1 cellular context compared by ENCODE assay signal in genomic region chr5:90131734-90132133, GRCh38.
TF ChIP-seq lines count a peak whose summit lies in the region.

No MANE protein-coding gene starts in this region.

TF ChIP-seq in GM12878, 131 proteins besides CTCF, POLR2A, EP300 and RAD21 (continued from another document and continues in another):
- TF ChIP-seq ZBTB33 (IDR thresholded peaks at IDR 0.05), result no peak
- TF ChIP-seq YBX1 (IDR thresholded peaks at IDR 0.05), result no peak
- TF ChIP-seq IRF4 (IDR thresholded peaks at IDR 0.05; ENCODE audit: low read depth, low read length), result peak; percentile 40; the same call in 1 of the 2 replicates
- TF ChIP-seq MEF2B (IDR thresholded peaks at IDR 0.05; ENCODE audit: partially characterized antibody, poor library complexity, severe bottlenecking), result no peak
- TF ChIP-seq NKRF (conservative IDR thresholded peaks at IDR 0.05), result no peak
- TF ChIP-seq KAT2A (conservative IDR thresholded peaks at IDR 0.05; ENCODE audit: control insufficient read depth, low read depth, low read length), result no peak
- TF ChIP-seq RUNX3 (IDR thresholded peaks at IDR 0.05; ENCODE audit: low read length), result peak; percentile 28; the same call in 1 of the 2 replicates
- TF ChIP-seq KDM1A (IDR thresholded peaks at IDR 0.05; ENCODE audit: borderline replicate concordance), result no peak
- TF ChIP-seq, protein P1, sequence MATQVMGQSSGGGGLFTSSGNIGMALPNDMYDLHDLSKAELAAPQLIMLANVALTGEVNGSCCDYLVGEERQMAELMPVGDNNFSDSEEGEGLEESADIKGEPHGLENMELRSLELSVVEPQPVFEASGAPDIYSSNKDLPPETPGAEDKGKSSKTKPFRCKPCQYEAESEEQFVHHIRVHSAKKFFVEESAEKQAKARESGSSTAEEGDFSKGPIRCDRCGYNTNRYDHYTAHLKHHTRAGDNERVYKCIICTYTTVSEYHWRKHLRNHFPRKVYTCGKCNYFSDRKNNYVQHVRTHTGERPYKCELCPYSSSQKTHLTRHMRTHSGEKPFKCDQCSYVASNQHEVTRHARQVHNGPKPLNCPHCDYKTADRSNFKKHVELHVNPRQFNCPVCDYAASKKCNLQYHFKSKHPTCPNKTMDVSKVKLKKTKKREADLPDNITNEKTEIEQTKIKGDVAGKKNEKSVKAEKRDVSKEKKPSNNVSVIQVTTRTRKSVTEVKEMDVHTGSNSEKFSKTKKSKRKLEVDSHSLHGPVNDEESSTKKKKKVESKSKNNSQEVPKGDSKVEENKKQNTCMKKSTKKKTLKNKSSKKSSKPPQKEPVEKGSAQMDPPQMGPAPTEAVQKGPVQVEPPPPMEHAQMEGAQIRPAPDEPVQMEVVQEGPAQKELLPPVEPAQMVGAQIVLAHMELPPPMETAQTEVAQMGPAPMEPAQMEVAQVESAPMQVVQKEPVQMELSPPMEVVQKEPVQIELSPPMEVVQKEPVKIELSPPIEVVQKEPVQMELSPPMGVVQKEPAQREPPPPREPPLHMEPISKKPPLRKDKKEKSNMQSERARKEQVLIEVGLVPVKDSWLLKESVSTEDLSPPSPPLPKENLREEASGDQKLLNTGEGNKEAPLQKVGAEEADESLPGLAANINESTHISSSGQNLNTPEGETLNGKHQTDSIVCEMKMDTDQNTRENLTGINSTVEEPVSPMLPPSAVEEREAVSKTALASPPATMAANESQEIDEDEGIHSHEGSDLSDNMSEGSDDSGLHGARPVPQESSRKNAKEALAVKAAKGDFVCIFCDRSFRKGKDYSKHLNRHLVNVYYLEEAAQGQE (IDR thresholded peaks at IDR 0.05; ENCODE audit: low read depth, low read length), result no peak
- no peak for TF ChIP-seq NRF1 (conservative IDR thresholded peaks at IDR 0.05; ENCODE audit: low read depth, low read length)
- TF ChIP-seq GABPA (IDR thresholded peaks at IDR 0.05; ENCODE audit: low read depth), result no peak
- TF ChIP-seq, protein P2, sequence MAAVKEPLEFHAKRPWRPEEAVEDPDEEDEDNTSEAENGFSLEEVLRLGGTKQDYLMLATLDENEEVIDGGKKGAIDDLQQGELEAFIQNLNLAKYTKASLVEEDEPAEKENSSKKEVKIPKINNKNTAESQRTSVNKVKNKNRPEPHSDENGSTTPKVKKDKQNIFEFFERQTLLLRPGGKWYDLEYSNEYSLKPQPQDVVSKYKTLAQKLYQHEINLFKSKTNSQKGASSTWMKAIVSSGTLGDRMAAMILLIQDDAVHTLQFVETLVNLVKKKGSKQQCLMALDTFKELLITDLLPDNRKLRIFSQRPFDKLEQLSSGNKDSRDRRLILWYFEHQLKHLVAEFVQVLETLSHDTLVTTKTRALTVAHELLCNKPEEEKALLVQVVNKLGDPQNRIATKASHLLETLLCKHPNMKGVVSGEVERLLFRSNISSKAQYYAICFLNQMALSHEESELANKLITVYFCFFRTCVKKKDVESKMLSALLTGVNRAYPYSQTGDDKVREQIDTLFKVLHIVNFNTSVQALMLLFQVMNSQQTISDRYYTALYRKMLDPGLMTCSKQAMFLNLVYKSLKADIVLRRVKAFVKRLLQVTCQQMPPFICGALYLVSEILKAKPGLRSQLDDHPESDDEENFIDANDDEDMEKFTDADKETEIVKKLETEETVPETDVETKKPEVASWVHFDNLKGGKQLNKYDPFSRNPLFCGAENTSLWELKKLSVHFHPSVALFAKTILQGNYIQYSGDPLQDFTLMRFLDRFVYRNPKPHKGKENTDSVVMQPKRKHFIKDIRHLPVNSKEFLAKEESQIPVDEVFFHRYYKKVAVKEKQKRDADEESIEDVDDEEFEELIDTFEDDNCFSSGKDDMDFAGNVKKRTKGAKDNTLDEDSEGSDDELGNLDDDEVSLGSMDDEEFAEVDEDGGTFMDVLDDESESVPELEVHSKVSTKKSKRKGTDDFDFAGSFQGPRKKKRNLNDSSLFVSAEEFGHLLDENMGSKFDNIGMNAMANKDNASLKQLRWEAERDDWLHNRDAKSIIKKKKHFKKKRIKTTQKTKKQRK (IDR thresholded peaks at IDR 0.05; ENCODE audit: low read depth, low read length), result no peak
- TF ChIP-seq, protein P3, sequence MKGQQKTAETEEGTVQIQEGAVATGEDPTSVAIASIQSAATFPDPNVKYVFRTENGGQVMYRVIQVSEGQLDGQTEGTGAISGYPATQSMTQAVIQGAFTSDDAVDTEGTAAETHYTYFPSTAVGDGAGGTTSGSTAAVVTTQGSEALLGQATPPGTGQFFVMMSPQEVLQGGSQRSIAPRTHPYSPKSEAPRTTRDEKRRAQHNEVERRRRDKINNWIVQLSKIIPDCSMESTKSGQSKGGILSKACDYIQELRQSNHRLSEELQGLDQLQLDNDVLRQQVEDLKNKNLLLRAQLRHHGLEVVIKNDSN (IDR thresholded peaks at IDR 0.05; ENCODE audit: borderline replicate concordance, extremely low read length, insufficient read depth, low read depth, low read length), result no peak
- no peak for TF ChIP-seq EGR1 (IDR thresholded peaks at IDR 0.05; ENCODE audit: borderline replicate concordance in 1 of 2, low read depth in 2 of 2, low read length in 2 of 2)
- TF ChIP-seq EZH2 (IDR thresholded peaks at IDR 0.05; ENCODE audit: borderline replicate concordance, control insufficient read depth, low read depth, low read length), result no peak
- no peak for TF ChIP-seq FOXK2 (IDR thresholded peaks at IDR 0.05)
- TF ChIP-seq ZNF207 (IDR thresholded peaks at IDR 0.05; ENCODE audit: borderline replicate concordance), result no peak
- TF ChIP-seq MXI1 (IDR thresholded peaks at IDR 0.05; ENCODE audit: low read depth, low read length), result no peak
- 0 out of 2 replicates have a peak, but pooled peaks have one; percentile 5 for TF ChIP-seq PML (IDR thresholded peaks at IDR 0.05; ENCODE audit: low read length)
- TF ChIP-seq SREBF1 (IDR thresholded peaks at IDR 0.05; ENCODE audit: low read length), result no peak
- peak; percentile 31; the same call in 1 of the 2 replicates for TF ChIP-seq JUNB (IDR thresholded peaks at IDR 0.05)
- 0 out of 2 replicates have a peak, but pooled peaks have one; percentile 16 for TF ChIP-seq SPI1 (IDR thresholded peaks at IDR 0.05; ENCODE audit: borderline replicate concordance, insufficient read depth, low read depth, low read length)
- 0 out of 2 replicates have a peak, but pooled peaks have one; percentile 51 for TF ChIP-seq MTA3 (IDR thresholded peaks at IDR 0.05; ENCODE audit: borderline replicate concordance, low read length)
- TF ChIP-seq, protein P4, sequence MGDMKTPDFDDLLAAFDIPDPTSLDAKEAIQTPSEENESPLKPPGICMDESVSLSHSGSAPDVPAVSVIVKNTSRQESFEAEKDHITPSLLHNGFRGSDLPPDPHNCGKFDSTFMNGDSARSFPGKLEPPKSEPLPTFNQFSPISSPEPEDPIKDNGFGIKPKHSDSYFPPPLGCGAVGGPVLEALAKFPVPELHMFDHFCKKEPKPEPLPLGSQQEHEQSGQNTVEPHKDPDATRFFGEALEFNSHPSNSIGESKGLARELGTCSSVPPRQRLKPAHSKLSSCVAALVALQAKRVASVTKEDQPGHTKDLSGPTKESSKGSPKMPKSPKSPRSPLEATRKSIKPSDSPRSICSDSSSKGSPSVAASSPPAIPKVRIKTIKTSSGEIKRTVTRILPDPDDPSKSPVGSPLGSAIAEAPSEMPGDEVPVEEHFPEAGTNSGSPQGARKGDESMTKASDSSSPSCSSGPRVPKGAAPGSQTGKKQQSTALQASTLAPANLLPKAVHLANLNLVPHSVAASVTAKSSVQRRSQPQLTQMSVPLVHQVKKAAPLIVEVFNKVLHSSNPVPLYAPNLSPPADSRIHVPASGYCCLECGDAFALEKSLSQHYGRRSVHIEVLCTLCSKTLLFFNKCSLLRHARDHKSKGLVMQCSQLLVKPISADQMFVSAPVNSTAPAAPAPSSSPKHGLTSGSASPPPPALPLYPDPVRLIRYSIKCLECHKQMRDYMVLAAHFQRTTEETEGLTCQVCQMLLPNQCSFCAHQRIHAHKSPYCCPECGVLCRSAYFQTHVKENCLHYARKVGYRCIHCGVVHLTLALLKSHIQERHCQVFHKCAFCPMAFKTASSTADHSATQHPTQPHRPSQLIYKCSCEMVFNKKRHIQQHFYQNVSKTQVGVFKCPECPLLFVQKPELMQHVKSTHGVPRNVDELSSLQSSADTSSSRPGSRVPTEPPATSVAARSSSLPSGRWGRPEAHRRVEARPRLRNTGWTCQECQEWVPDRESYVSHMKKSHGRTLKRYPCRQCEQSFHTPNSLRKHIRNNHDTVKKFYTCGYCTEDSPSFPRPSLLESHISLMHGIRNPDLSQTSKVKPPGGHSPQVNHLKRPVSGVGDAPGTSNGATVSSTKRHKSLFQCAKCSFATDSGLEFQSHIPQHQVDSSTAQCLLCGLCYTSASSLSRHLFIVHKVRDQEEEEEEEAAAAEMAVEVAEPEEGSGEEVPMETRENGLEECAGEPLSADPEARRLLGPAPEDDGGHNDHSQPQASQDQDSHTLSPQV (IDR thresholded peaks at IDR 0.05), result no peak
- TF ChIP-seq RELA (IDR thresholded peaks at IDR 0.05; ENCODE audit: borderline replicate concordance, partially characterized antibody), result no peak
- no peak for TF ChIP-seq YY1 (IDR thresholded peaks at IDR 0.05; ENCODE audit: low read depth, low read length)
- no peak for TF ChIP-seq NR2C1 (IDR thresholded peaks at IDR 0.05)
- TF ChIP-seq, protein P5, sequence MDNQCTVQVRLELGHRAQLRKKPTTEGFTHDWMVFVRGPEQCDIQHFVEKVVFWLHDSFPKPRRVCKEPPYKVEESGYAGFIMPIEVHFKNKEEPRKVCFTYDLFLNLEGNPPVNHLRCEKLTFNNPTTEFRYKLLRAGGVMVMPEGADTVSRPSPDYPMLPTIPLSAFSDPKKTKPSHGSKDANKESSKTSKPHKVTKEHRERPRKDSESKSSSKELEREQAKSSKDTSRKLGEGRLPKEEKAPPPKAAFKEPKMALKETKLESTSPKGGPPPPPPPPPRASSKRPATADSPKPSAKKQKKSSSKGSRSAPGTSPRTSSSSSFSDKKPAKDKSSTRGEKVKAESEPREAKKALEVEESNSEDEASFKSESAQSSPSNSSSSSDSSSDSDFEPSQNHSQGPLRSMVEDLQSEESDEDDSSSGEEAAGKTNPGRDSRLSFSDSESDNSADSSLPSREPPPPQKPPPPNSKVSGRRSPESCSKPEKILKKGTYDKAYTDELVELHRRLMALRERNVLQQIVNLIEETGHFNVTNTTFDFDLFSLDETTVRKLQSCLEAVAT (IDR thresholded peaks at IDR 0.05), result no peak
- no peak for TF ChIP-seq RELB (IDR thresholded peaks at IDR 0.05; ENCODE audit: low read depth)
- no peak for TF ChIP-seq MYC (IDR thresholded peaks at IDR 0.05; ENCODE audit: insufficient read depth, insufficient read length, insufficient replicate concordance, low read length, severe bottlenecking)
- TF ChIP-seq, protein P6, sequence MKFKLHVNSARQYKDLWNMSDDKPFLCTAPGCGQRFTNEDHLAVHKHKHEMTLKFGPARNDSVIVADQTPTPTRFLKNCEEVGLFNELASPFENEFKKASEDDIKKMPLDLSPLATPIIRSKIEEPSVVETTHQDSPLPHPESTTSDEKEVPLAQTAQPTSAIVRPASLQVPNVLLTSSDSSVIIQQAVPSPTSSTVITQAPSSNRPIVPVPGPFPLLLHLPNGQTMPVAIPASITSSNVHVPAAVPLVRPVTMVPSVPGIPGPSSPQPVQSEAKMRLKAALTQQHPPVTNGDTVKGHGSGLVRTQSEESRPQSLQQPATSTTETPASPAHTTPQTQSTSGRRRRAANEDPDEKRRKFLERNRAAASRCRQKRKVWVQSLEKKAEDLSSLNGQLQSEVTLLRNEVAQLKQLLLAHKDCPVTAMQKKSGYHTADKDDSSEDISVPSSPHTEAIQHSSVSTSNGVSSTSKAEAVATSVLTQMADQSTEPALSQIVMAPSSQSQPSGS (IDR thresholded peaks at IDR 0.05; ENCODE audit: low read length), result peak; percentile 52; the same call in 1 of the 2 replicates
- TF ChIP-seq SUPT20H (IDR thresholded peaks at IDR 0.05; ENCODE audit: borderline replicate concordance, control insufficient read depth, low read depth, low read length), result no peak
- no peak for TF ChIP-seq POLR2AphosphoS2 (IDR thresholded peaks at IDR 0.05; ENCODE audit: low read depth, low read length)
- 0 out of 2 replicates have a peak, but pooled peaks have one; percentile 90 for TF ChIP-seq CBX5 (IDR thresholded peaks at IDR 0.05; ENCODE audit: low read depth)
- TF ChIP-seq TAF1 (IDR thresholded peaks at IDR 0.05; ENCODE audit: borderline replicate concordance, low read depth, low read length), result peak; percentile 32; the same call in 1 of the 2 replicates
